In genomic region chr16:67155305-67156145, GRCh38 we compare ENCODE assay signal across 8 cellular contexts. TPM values are rescaled to one million over a fixed set of nuclear protein-coding genes. Genes with fewer than 3 reads are reported as not detected.
A peak's percentile ranks its signal among the peaks of the same experiment; 100 is the strongest.
DNase-seq lines count a peak whose midpoint lies in the region; ATAC-seq and TF ChIP-seq lines count a peak whose summit lies in the region.

No MANE protein-coding gene starts in this region.

- no peaks in the 10 kb centered on the region for H3K27me3 Mint-ChIP-seq in activated CD8-positive, alpha-beta memory T cell treated with anti-CD3 and anti-CD28 coated beads, Interleukin-2, amount 10 ng/mL, durations not matched to agents 7 days and 5 days
- peaks cover 49% of the 10 kb centered on the region for H3K27me3 Mint-ChIP-seq in endothelial cell (ENCODE audit: unreplicated experiment)

- peaks cover 12% of the 10 kb centered on the region for H3K36me3 Mint-ChIP-seq in activated CD8-positive, alpha-beta memory T cell treated with anti-CD3 and anti-CD28 coated beads, Interleukin-2, amount 10 ng/mL, durations not matched to agents 7 days and 5 days
- H3K36me3 Mint-ChIP-seq in endothelial cell (ENCODE audit: low read depth, unreplicated experiment): peaks cover 4% of the 10 kb centered on the region

- H3K4me1 Mint-ChIP-seq in activated CD8-positive, alpha-beta memory T cell treated with anti-CD3 and anti-CD28 coated beads, Interleukin-2, amount 10 ng/mL, durations not matched to agents 7 days and 5 days: peaks cover 59% of the 10 kb centered on the region
- peaks cover 15% of the 10 kb centered on the region for H3K4me1 Mint-ChIP-seq in endothelial cell (ENCODE audit: unreplicated experiment)

- no peak overlapping the region for H3K4me3 ChIP-seq in BLaER1 treated with 17β-estradiol and CSF1 and Interleukin-3, amounts not matched to agents 10 nM and 100 nM
- H3K4me3 ChIP-seq in mucosa of descending colon: no peak overlapping the region

- POLR2A ChIA-PET in HEK293T (lab: Yijun Ruan, JAX): interaction anchor here (0.9 to 2.0 kb wide), 4 partner anchors 136 to 194 kb away, joined by 3 to 8 read pairs (median 6); partner anchors contain the start of gene CES3

- peaks cover 61 to 89% (median 79%) of the 10 kb centered on the region in 11 experiments for H4K20me1 ChIP-seq in BLaER1 treated with 17β-estradiol and CSF1 and Interleukin-3, amounts not matched to agents 10 nM and 100 nM

- TF ChIP-seq CTCF in endothelial cell (IDR thresholded peaks at IDR 0.05; ENCODE audit: unreplicated experiment) (peak; percentile 97), mucosa of descending colon (IDR thresholded peaks at IDR 0.05) (peak; percentile 98)

- H3K9me3 ChIP-seq in BLaER1 treated with 17β-estradiol and CSF1 and Interleukin-3, amounts not matched to agents 10 nM and 100 nM (replicated peaks in 1 of 11): no peaks in the 10 kb centered on the region
- no peaks in the 10 kb centered on the region for H3K9me3 ChIP-seq in mucosa of descending colon

- intact Hi-C loops in mucosa of descending colon (cut with DNase I, micrococcal nuclease): loop anchor here in 1 of 2 donors (10.0 kb wide), 1 partner anchor 201 kb away; no protein-coding TSS in a partner anchor

- H3K27ac ChIP-seq in BLaER1 treated with 17β-estradiol and CSF1 and Interleukin-3, amounts not matched to agents 10 nM and 100 nM: no peak overlapping the region

- peaks cover 31 to 56% (median 39%) of the 10 kb centered on the region in 10 experiments for H3K4me1 ChIP-seq in BLaER1 treated with 17β-estradiol and CSF1 and Interleukin-3, amounts not matched to agents 10 nM and 100 nM
- H3K4me1 ChIP-seq in mucosa of descending colon (ENCODE audit: low read depth): peaks cover 28% of the 10 kb centered on the region

- peak overlapping the region; percentile 68 for H3K4me3 Mint-ChIP-seq in activated CD8-positive, alpha-beta memory T cell treated with anti-CD3 and anti-CD28 coated beads, Interleukin-2, amount 10 ng/mL, durations not matched to agents 7 days and 5 days
- no peak overlapping the region for H3K4me3 Mint-ChIP-seq in endothelial cell (ENCODE audit: unreplicated experiment)

- CTCF ChIA-PET in HEK293T (lab: Yijun Ruan, JAX): interaction anchor here (0.5 to 2.6 kb wide), 31 partner anchors 12 to 1046 kb away, joined by 3 to 18 read pairs (median 4); partner anchors contain the start of gene NOL3
- CTCF ChIA-PET in activated CD8-positive, alpha-beta memory T cell treated with anti-CD3 and anti-CD28 coated beads, Interleukin-2, amount 10 ng/mL, durations not matched to agents 7 days and 5 days (lab: Charles Lee): interaction anchor here (0.6 to 17.0 kb wide), 71 partner anchors 8 to 281 kb away, joined by 3 to 395 read pairs (median 6); partner anchors contain the start of genes CES3, FHOD1, HSF4 and NOL3

- H3K9me3 Mint-ChIP-seq in activated CD8-positive, alpha-beta memory T cell treated with anti-CD3 and anti-CD28 coated beads, Interleukin-2, amount 10 ng/mL, durations not matched to agents 7 days and 5 days (ENCODE audit: low read depth): no peaks in the 10 kb centered on the region
- no peaks in the 10 kb centered on the region for H3K9me3 Mint-ChIP-seq in endothelial cell (ENCODE audit: unreplicated experiment)

- peak overlapping the region; percentile 52 to 88 (median 71) for H3K4me2 ChIP-seq in BLaER1 treated with 17β-estradiol and CSF1 and Interleukin-3, amounts not matched to agents 10 nM and 100 nM

- DNase-seq in HEK293T (ENCODE audit: extremely low spot score) (peak; percentile 91), NOMO-1 treated with dmso at 0.1 percent for 144 hours (lab: John Stamatoyannopoulos, UW; ENCODE audit: unreplicated experiment) (peak; percentile 52), endothelial cell (ENCODE audit: low spot score) (peak; percentile 92), mucosa of descending colon (peak; percentile 79 to 86 (median 81))
- peak; percentile 84 for DNase-seq in activated CD8-positive, alpha-beta memory T cell treated with anti-CD3 and anti-CD28 coated beads, Interleukin-2, amount 10 ng/mL, durations not matched to agents 7 days and 5 days
- peak; percentile 49 to 56 for DNase-seq in stimulated activated CD8-positive, alpha-beta memory T cell treated with anti-CD3 and anti-CD28 coated beads, Interleukin-4, amount 100 ng/mL, for 4 hours (ENCODE audit: low read depth in 2 of 2, low spot score in 1 of 2)

- peaks cover 0 to 10% (median 0%) of the 10 kb centered on the region in 11 experiments; a peak in 2 of 22 replicates for H3K36me3 ChIP-seq in BLaER1 treated with 17β-estradiol and CSF1 and Interleukin-3, amounts not matched to agents 10 nM and 100 nM
- H3K36me3 ChIP-seq in mucosa of descending colon (ENCODE audit: low read depth): no peaks in the 10 kb centered on the region

- ATAC-seq in activated CD8-positive, alpha-beta memory T cell treated with anti-CD3 and anti-CD28 coated beads, Interleukin-2, amount 10 ng/mL, durations not matched to agents 7 days and 5 days: peak; percentile 42
- ATAC-seq in mucosa of descending colon: peak; percentile 66
- ATAC-seq in HG03460 (IDR thresholded peaks at IDR 0.05; ENCODE audit: unreplicated experiment): no peak

- H3K9ac ChIP-seq in BLaER1 treated with 17β-estradiol and CSF1 and Interleukin-3, amounts not matched to agents 10 nM and 100 nM: 0 out of 22 replicates have a peak overlapping the region, but pooled peaks of 1 of the 11 experiments have one; percentile 7

- H3K27me3 ChIP-seq in BLaER1 treated with 17β-estradiol and CSF1 and Interleukin-3, amounts not matched to agents 10 nM and 100 nM: peaks cover 12 to 47% (median 35%) of the 10 kb centered on the region in 11 experiments

- H3K27ac Mint-ChIP-seq in activated CD8-positive, alpha-beta memory T cell treated with anti-CD3 and anti-CD28 coated beads, Interleukin-2, amount 10 ng/mL, durations not matched to agents 7 days and 5 days: no peak overlapping the region
- H3K27ac Mint-ChIP-seq in endothelial cell (ENCODE audit: unreplicated experiment): no peak overlapping the region

TF ChIP-seq in HEK293T, 16 proteins besides CTCF, POLR2A, EP300 and RAD21:
- TF ChIP-seq CTBP1 (IDR thresholded peaks at IDR 0.05; ENCODE audit: borderline replicate concordance) (no peak), ARNT (IDR thresholded peaks at IDR 0.05) (no peak), ZNF384 (IDR thresholded peaks at IDR 0.05) (no peak), LEF1 (IDR thresholded peaks at IDR 0.05; ENCODE audit: borderline replicate concordance) (no peak), FOXK2 (IDR thresholded peaks at IDR 0.05) (no peak), TARDBP (IDR thresholded peaks at IDR 0.05) (no peak)

RNA-seq across cellular contexts. Expression of gene TRADD, which starts 4.2 kb away (rescaled TPM):
- total RNA-seq in activated CD8-positive, alpha-beta memory T cell treated with anti-CD3 and anti-CD28 coated beads, Interleukin-2, amount 10 ng/mL, durations not matched to agents 7 days and 5 days: 10 to 100 TPM; 36.4 to 52.6 TPM
- 3.7 TPM for total RNA-seq in endothelial cell (ENCODE audit: unreplicated experiment)
- 10 to 100 TPM; 21.0 to 27.4 (median 26.6) TPM for total RNA-seq in mucosa of descending colon

RNA-seq across cellular contexts. Expression of gene FBXL8, which starts 4.2 kb away (rescaled TPM):
- total RNA-seq in activated CD8-positive, alpha-beta memory T cell treated with anti-CD3 and anti-CD28 coated beads, Interleukin-2, amount 10 ng/mL, durations not matched to agents 7 days and 5 days: 10 to 100 TPM; 15.7 to 24.5 TPM
- total RNA-seq in endothelial cell (ENCODE audit: unreplicated experiment) (3.8 TPM), mucosa of descending colon (10 to 100 TPM; 23.3 to 33.8 (median 24.5) TPM)

RNA-seq across cellular contexts. Expression of gene B3GNT9, which starts 4.7 kb away (rescaled TPM):
- 1 to 10 TPM; 5.6 to 7.9 TPM for total RNA-seq in activated CD8-positive, alpha-beta memory T cell treated with anti-CD3 and anti-CD28 coated beads, Interleukin-2, amount 10 ng/mL, durations not matched to agents 7 days and 5 days
- total RNA-seq in endothelial cell (ENCODE audit: unreplicated experiment) (1.5 TPM), mucosa of descending colon (1 to 10 TPM; 1.5 to 8.4 (median 4.0) TPM)

RNA-seq across cellular contexts. Expression of gene HSF4, which starts 9.0 kb away (rescaled TPM):
- total RNA-seq in activated CD8-positive, alpha-beta memory T cell treated with anti-CD3 and anti-CD28 coated beads, Interleukin-2, amount 10 ng/mL, durations not matched to agents 7 days and 5 days: 10 to 100 TPM; 15.0 to 43.7 TPM
- total RNA-seq in endothelial cell (ENCODE audit: unreplicated experiment) (5.7 TPM), mucosa of descending colon (100 to 1,000 TPM in 1 of 3 donors, 10 to 100 TPM in 2; 26.0 to 113 (median 64.4) TPM)

RNA-seq across cellular contexts. Expression of gene NOL3, which starts 14.8 kb away (rescaled TPM):
- 10 to 100 TPM in 1 of 2 experiments, 1 to 10 TPM in 1; 3.3 to 10.3 TPM for total RNA-seq in activated CD8-positive, alpha-beta memory T cell treated with anti-CD3 and anti-CD28 coated beads, Interleukin-2, amount 10 ng/mL, durations not matched to agents 7 days and 5 days
- 2.6 TPM for total RNA-seq in endothelial cell (ENCODE audit: unreplicated experiment)
- 10 to 100 TPM; 23.5 to 35.9 (median 32.0) TPM for total RNA-seq in mucosa of descending colon
